In genomic region chr15:55401786-55402246, GRCh38 we compare ENCODE assay signal across 1 cellular context.
TF ChIP-seq lines count a peak whose summit lies in the region.

No MANE protein-coding gene starts in this region.

TF ChIP-seq in K562, 482 proteins besides CTCF, POLR2A, EP300 and RAD21 (continued from another document and continues in another):
- TF ChIP-seq ZNF311 (CRISPR knock-in tag; IDR thresholded peaks at IDR 0.05) (peak; percentile 90), CUX1 (CRISPR knock-in tag; IDR thresholded peaks at IDR 0.05) (no peak), KLF13 (tag; IDR thresholded peaks at IDR 0.05; ENCODE audit: borderline replicate concordance, low read depth) (0 out of 2 replicates have a peak, but pooled peaks have one; percentile 19), CREM (IDR thresholded peaks at IDR 0.05; ENCODE audit: low read depth) (no peak), ZNF212 (CRISPR knock-in tag; IDR thresholded peaks at IDR 0.05) (no peak), PYGO2 (tag; IDR thresholded peaks at IDR 0.05) (peak; percentile 56; the same call in 1 of the 2 replicates), NFE2L1 (tag; IDR thresholded peaks at IDR 0.05; ENCODE audit: borderline replicate concordance, low read depth) (no peak), CBX1 (IDR thresholded peaks at IDR 0.05; ENCODE audit: low read depth) (no peak), SNAPC5 (CRISPR knock-in tag; IDR thresholded peaks at IDR 0.05) (no peak), MLLT1 (IDR thresholded peaks at IDR 0.05) (0 out of 4 replicates have a peak, but pooled peaks of 1 of the 2 experiments have one; percentile 43), ZBTB11 (CRISPR knock-in tag; IDR thresholded peaks at IDR 0.05) (peak in 1 of 3 experiments; percentile 49; a peak in 1 of 6 replicates), CGGBP1 (CRISPR knock-in tag; IDR thresholded peaks at IDR 0.05) (no peak), ZNF707 (CRISPR knock-in tag; conservative IDR thresholded peaks at IDR 0.05) (no peak), HNRNPH1 (optimal IDR thresholded peaks at IDR 0.05; ENCODE audit: low read depth, low read length) (no peak), VEZF1 (CRISPR knock-in tag; IDR thresholded peaks at IDR 0.05) (0 out of 2 replicates have a peak, but pooled peaks have one; percentile 29), TGIF2 (CRISPR knock-in tag; IDR thresholded peaks at IDR 0.05) (no peak), SMARCE1 (IDR thresholded peaks at IDR 0.05) (no peak), HNRNPUL1 (IDR thresholded peaks at IDR 0.05; ENCODE audit: low read length) (no peak), KLF10 (CRISPR knock-in tag; IDR thresholded peaks at IDR 0.05) (no peak), ARNT (IDR thresholded peaks at IDR 0.05) (no peak), CTCFL (IDR thresholded peaks at IDR 0.05; ENCODE audit: borderline replicate concordance, insufficient read depth, low read depth, low read length, poor library complexity, severe bottlenecking) (no peak), RB1 (IDR thresholded peaks at IDR 0.05; ENCODE audit: low read depth) (no peak), KAT2B (IDR thresholded peaks at IDR 0.05; ENCODE audit: low read depth, low read length) (no peak), TEAD2 (tag; IDR thresholded peaks at IDR 0.05) (no peak), CHD7 (IDR thresholded peaks at IDR 0.05; ENCODE audit: low read depth, low read length) (no peak), HLTF (IDR thresholded peaks at IDR 0.05) (no peak), ZFX (CRISPR knock-in tag; IDR thresholded peaks at IDR 0.05) (no peak), E2F5 (CRISPR knock-in tag; IDR thresholded peaks at IDR 0.05) (no peak), ZNF324 (CRISPR knock-in tag; IDR thresholded peaks at IDR 0.05) (no peak)
